Comparison of ENCODE assay signal across 26 cellular contexts in the genomic region with DNA sequence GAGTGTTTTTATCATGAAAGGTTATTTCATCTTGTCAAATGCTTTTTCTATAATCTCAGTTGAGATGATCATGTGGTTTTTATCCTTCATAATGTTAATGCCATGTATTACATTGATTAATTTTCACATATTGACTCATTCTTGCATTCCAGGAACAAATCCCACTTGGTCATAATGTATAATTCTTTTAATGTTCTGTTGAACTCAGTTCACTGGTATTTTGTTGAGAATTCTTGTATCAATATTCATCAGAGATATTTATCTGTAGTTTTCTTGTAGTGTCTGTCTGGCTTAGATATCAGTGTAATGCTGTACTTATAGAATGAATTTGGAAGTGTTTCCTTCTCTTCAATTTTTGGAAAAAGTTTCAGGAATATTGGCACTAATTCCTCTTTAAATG. TPM values are rescaled to one million over a fixed set of nuclear protein-coding genes. Genes with fewer than 3 reads are reported as not detected.
"Had no signal": no experiment of that assay in that cellular context is flagged by ENCODE, and none has a peak within 500 bp of the region (broad histone marks: within the 10 kb centered on the region; RNA-seq: fewer than 3 reads in every experiment).

No MANE protein-coding gene starts in this region.

- H3K4me1 ChIP-seq: Peyer's patch, SJCRH30 had no signal

- H3K36me3 Mint-ChIP-seq: T-cell had no signal

- H3K36me3 ChIP-seq: MG63, Peyer's patch, SJCRH30 had no signal

- H3K4me3 Mint-ChIP-seq: T-cell; T-helper 1 cell treated with Interleukin-12 subunit alpha and Interleukin-12 subunit beta and Interleukin-4 antibody, amounts not matched to agents 30 μg/mL and 1 μg/mL, for 36 hours had no signal

- H3K27me3 ChIP-seq: MG63, Peyer's patch, SJCRH30 had no signal

- H3K4me1 Mint-ChIP-seq: T-cell had no signal

- H3K4me2 ChIP-seq: PC-9 had no signal

- H3K4me3 ChIP-seq: MG63, PC-9, Peyer's patch, SJCRH30 had no signal

- H3K27ac Mint-ChIP-seq: T-cell; T-helper 1 cell treated with Interleukin-12 subunit alpha and Interleukin-12 subunit beta and Interleukin-4 antibody, amounts not matched to agents 30 μg/mL and 1 μg/mL, for 36 hours had no signal

- H2AFZ ChIP-seq: PC-9 had no signal

- DNase-seq: Karpas-422; KG1; MG63; NCI-H1092; NCI-H1105 treated with DMSO at 0.1 percent for 48 hours; NCI-H1417 treated with DMSO at 0.1 percent for 48 hours; NCI-H146; NCI-H1694 treated with DMSO at 0.1 percent for 48 hours; NCI-H1930; NCI-H2081; NCI-H2107; NCI-H2227 treated with DMSO at 0.1 percent for 48 hours; NCI-H524 treated with DMSO at 0.1 percent for 48 hours; NCI-H69; NCI-H774; NK-92 treated with Interleukin-12 subunit alpha and Interleukin-12 subunit beta, amount 100 ng/mL, for 24 hours; PC-9; Peyer's patch; SHP77 treated with DMSO at 0.1 percent for 48 hours; SJCRH30; SW 1271; T-cell had no signal

- H3K9me3 ChIP-seq: Peyer's patch, SJCRH30 had no signal

- H3K27ac ChIP-seq: PC-9, Peyer's patch, SJCRH30 had no signal

- H3K9me3 Mint-ChIP-seq: T-cell had no signal

- ATAC-seq: Right ventricle myocardium inferior, T-cell had no signal

RNA-seq across cellular contexts. Expression of a gene that starts 16.8 kb away (rescaled TPM):
- total RNA-seq: NCI-H460, PC-9, Peyer's patch, RPMI7951 had no signal
